In genomic region chr17:29726721-29727252, GRCh38 we compare ENCODE assay signal across 9 cellular contexts.
DNase-seq lines count a peak whose midpoint lies in the region; ATAC-seq and TF ChIP-seq lines count a peak whose summit lies in the region.
"Had no signal": no experiment of that assay in that cellular context is flagged by ENCODE, and none has a peak within 500 bp of the region (broad histone marks: within the 10 kb centered on the region; RNA-seq: fewer than 3 reads in every experiment).

No MANE protein-coding gene starts in this region.

- peaks cover 4% of the 10 kb centered on the region for H3K9me3 Mint-ChIP-seq in activated naive CD8-positive, alpha-beta T cell treated with anti-CD3 and anti-CD28 coated beads, Interleukin-2, amount 50 U/mL, for 24 hours
- H3K9me3 Mint-ChIP-seq in H9 = peaks cover 7 to 9% of the 10 kb centered on the region in 2 experiments

- H3K27ac Mint-ChIP-seq in activated naive CD8-positive, alpha-beta T cell treated with anti-CD3 and anti-CD28 coated beads, Interleukin-2, amount 50 U/mL, for 24 hours = peak overlapping the region; percentile 80
- peak overlapping the region in 1 of 3 experiments; percentile 49; a peak in 1 of 7 replicates for H3K27ac Mint-ChIP-seq in H9

- no peaks in the 10 kb centered on the region for H3K79me1 ChIP-seq in H9 (ENCODE audit: insufficient read depth, low read depth, low read length, poor library complexity, severe bottlenecking)

- no peak overlapping the region for H2AFZ ChIP-seq in H9 (ENCODE audit: low read length)

- no peak overlapping the region for H4K5ac ChIP-seq in H9 (ENCODE audit: insufficient read length, low read depth, low read length)

- H4K8ac ChIP-seq in H9 (replicated peaks; ENCODE audit: insufficient read length, low read depth, low read length) = no peak overlapping the region

- no peak overlapping the region for H3K4me3 ChIP-seq in muscle layer of duodenum (ENCODE audit: low read depth in 1 of 2, low read length in 2 of 2)
- H3K4me3 ChIP-seq: HAP-1 had no signal

- H3K23me2 ChIP-seq in H9 (ENCODE audit: insufficient read length, low read depth, low read length, poor library complexity, severe bottlenecking) = no peaks in the 10 kb centered on the region

- H3K36me3 Mint-ChIP-seq in activated naive CD8-positive, alpha-beta T cell treated with anti-CD3 and anti-CD28 coated beads, Interleukin-2, amount 50 U/mL, for 24 hours (ENCODE audit: low read depth) = peaks cover 14% of the 10 kb centered on the region
- H3K36me3 Mint-ChIP-seq in H9 (ENCODE audit: insufficient read depth in 1 of 3, low read depth in 3 of 3) = peaks cover 5 to 10% (median 6%) of the 10 kb centered on the region in 3 experiments; a peak in 6 of 7 replicates

- no peak overlapping the region for H4K91ac ChIP-seq in H9 (ENCODE audit: insufficient read length, low read depth, low read length)

- no peak overlapping the region for H2AK5ac ChIP-seq in H9 (ENCODE audit: insufficient read length, low read length)

- no peak overlapping the region for H3K18ac ChIP-seq in H9 (ENCODE audit: insufficient read length, low read depth, low read length)

- peaks cover 77% of the 10 kb centered on the region for H3K4me1 Mint-ChIP-seq in activated naive CD8-positive, alpha-beta T cell treated with anti-CD3 and anti-CD28 coated beads, Interleukin-2, amount 50 U/mL, for 24 hours
- peaks cover 17 to 24% of the 10 kb centered on the region in 2 experiments for H3K4me1 Mint-ChIP-seq in H9

- no peak overlapping the region for H2BK120ac ChIP-seq in H9 (ENCODE audit: low read depth, low read length, poor library complexity, severe bottlenecking)

- H3K36me3 ChIP-seq in muscle layer of duodenum (ENCODE audit: control insufficient read depth in 1 of 2, insufficient read depth in 2 of 2, low read length in 2 of 2) = no peaks in the 10 kb centered on the region
- H3K36me3 ChIP-seq: HAP-1 had no signal

- no peak overlapping the region for H3K9ac ChIP-seq in H9 (ENCODE audit: extremely low read depth, insufficient read length, low read length)

- H3K56ac ChIP-seq in H9 (ENCODE audit: insufficient read length, low read depth, low read length) = no peak overlapping the region

- H2BK12ac ChIP-seq in H9 (ENCODE audit: insufficient read length, low read depth, low read length) = no peak overlapping the region

- H3K4me3 Mint-ChIP-seq in activated naive CD8-positive, alpha-beta T cell treated with anti-CD3 and anti-CD28 coated beads, Interleukin-2, amount 50 U/mL, for 24 hours = peak overlapping the region; percentile 48
- no peak overlapping the region for H3K4me3 Mint-ChIP-seq in H9

- H3K14ac ChIP-seq in H9 (ENCODE audit: insufficient read depth, low read length) = no peak overlapping the region

- H3K4me2 ChIP-seq in H9 (ENCODE audit: insufficient read depth, insufficient read length, low read length) = no peak overlapping the region

- H2BK15ac ChIP-seq in H9 (ENCODE audit: low read depth, low read length) = no peak overlapping the region

- no peak overlapping the region for H3T11ph ChIP-seq in H9 (ENCODE audit: low read length)

- no peak overlapping the region for H2BK5ac ChIP-seq in H9 (ENCODE audit: insufficient read length, low read length)

- no CpG with 5 or more reads among the region's 2 CpGs for WGBS in H9 (ENCODE audit: extremely low coverage, insufficient read length, low lambda C conversion rate)

- H3K27ac ChIP-seq in muscle layer of duodenum (ENCODE audit: low read length) = peak overlapping the region; percentile 42
- H3K27ac ChIP-seq in H9 (ENCODE audit: insufficient read length, low read depth, low read length) = no peak overlapping the region

- no peaks in the 10 kb centered on the region for H3K27me3 Mint-ChIP-seq in activated naive CD8-positive, alpha-beta T cell treated with anti-CD3 and anti-CD28 coated beads, Interleukin-2, amount 50 U/mL, for 24 hours
- H3K27me3 Mint-ChIP-seq in H9 (ENCODE audit: low read depth) = no peaks in the 10 kb centered on the region

- H3K23ac ChIP-seq in H9 (ENCODE audit: insufficient read length, low read depth, low read length) = no peak overlapping the region

- H3K27me3 ChIP-seq in muscle layer of duodenum (ENCODE audit: low read depth, low read length) (no peaks in the 10 kb centered on the region), H9 (ENCODE audit: insufficient read depth, low read length) (no peaks in the 10 kb centered on the region)

- no peak overlapping the region for H3K4ac ChIP-seq in H9 (ENCODE audit: low read depth, low read length)

- TF ChIP-seq CTCF in H9 (conservative IDR thresholded peaks at IDR 0.05) = no peak

- H3K9me3 ChIP-seq in muscle layer of duodenum (ENCODE audit: control insufficient read depth in 1 of 2, low read length in 2 of 2) (no peaks in the 10 kb centered on the region), H9 (ENCODE audit: control insufficient read depth, low read depth, low read length) (no peaks in the 10 kb centered on the region)

- H4K20me1 ChIP-seq in H9 (ENCODE audit: control insufficient read depth, insufficient read depth, insufficient read length) = no peaks in the 10 kb centered on the region

- DNase-seq in D341Med (ENCODE audit: low spot score) (peak; percentile 62), LHCN-M2 (ENCODE audit: low read depth) (peak; percentile 91), NCI-H1417 treated with DMSO at 0.1 percent for 48 hours (lab: John Stamatoyannopoulos, UW) (no peak), H9 (no peak)
- DNase-seq in activated naive CD8-positive, alpha-beta T cell treated with anti-CD3 and anti-CD28 coated beads, Interleukin-2, amount 50 U/mL, for 24 hours = no peak

- H2BK20ac ChIP-seq in H9 (ENCODE audit: low read depth, low read length, poor library complexity, severe bottlenecking) = no peak overlapping the region

- no peak for ATAC-seq in activated naive CD8-positive, alpha-beta T cell treated with anti-CD3 and anti-CD28 coated beads, Interleukin-2, amount 50 U/mL, for 24 hours
- ATAC-seq in GM18861 (IDR thresholded peaks at IDR 0.05; ENCODE audit: unreplicated experiment) (no peak), GM18520 (IDR thresholded peaks at IDR 0.05; ENCODE audit: unreplicated experiment) (no peak)

- peaks cover 6 to 11% of the 10 kb centered on the region in 2 donors for H3K4me1 ChIP-seq in muscle layer of duodenum (ENCODE audit: control insufficient read depth in 1 of 2, insufficient read depth in 2 of 2, low read length in 2 of 2)
- H3K4me1 ChIP-seq in H9 (ENCODE audit: insufficient read depth, low read length) = no peaks in the 10 kb centered on the region; the same call in none of the 2 replicates

- H3K79me2 ChIP-seq in H9 (ENCODE audit: insufficient read depth, low read length) = no peaks in the 10 kb centered on the region

Comparison
In these comparisons a context has a peak if more than half of its experiments do, and no peak if none do; other contexts are left out.
1. DNase-seq: peak in D341Med (single experiment) and LHCN-M2 (single experiment); none in activated naive CD8-positive, alpha-beta T cell treated with anti-CD3 and anti-CD28 coated beads, Interleukin-2, amount 50 U/mL, for 24 hours (single experiment), NCI-H1417 treated with DMSO at 0.1 percent for 48 hours (single experiment) and H9 (single experiment).